8 cellular contexts compared by ENCODE assay signal in genomic region chr2:10688921-10689807, GRCh38. TPM values are rescaled to one million over a fixed set of nuclear protein-coding genes. Genes with fewer than 3 reads are reported as not detected.
DNase-seq lines count a peak whose midpoint lies in the region; FAIRE-seq and TF ChIP-seq lines count a peak whose summit lies in the region.

No MANE protein-coding gene starts in this region.

- no peaks in the 10 kb centered on the region for H3K9me3 ChIP-seq in NT2/D1 (ENCODE audit: insufficient read depth, low read length)
- H3K9me3 ChIP-seq in neural cell (ENCODE audit: low read length) = no peaks in the 10 kb centered on the region

- peak overlapping the region; percentile 90 for H3K4me2 ChIP-seq in neural cell (ENCODE audit: low read length)

- TF ChIP-seq CTCF in neural cell (IDR thresholded peaks at IDR 0.05; ENCODE audit: poor library complexity, severe bottlenecking) = no peak

- CTCF ChIA-PET in HEK293T (lab: Yijun Ruan, JAX) = no interaction called here

- H2AFZ ChIP-seq in neural cell (ENCODE audit: low read depth, low read length) = peak overlapping the region; percentile 56

- H3K9ac ChIP-seq in NT2/D1 (ENCODE audit: insufficient read length, low read depth) (peak overlapping the region; percentile 88), neural cell (ENCODE audit: low read length) (peak overlapping the region; percentile 68)

- H3K27me3 ChIP-seq in H7 (ENCODE audit: control insufficient read depth, insufficient read depth, low read length) (no peaks in the 10 kb centered on the region), NT2/D1 (ENCODE audit: insufficient read depth, insufficient read length) (no peaks in the 10 kb centered on the region), neural cell (ENCODE audit: insufficient read depth, low read depth, low read length) (no peaks in the 10 kb centered on the region)

- TF ChIP-seq RAD21 in neural cell (conservative IDR thresholded peaks at IDR 0.05) = no peak

- no peaks in the 10 kb centered on the region for H3F3A ChIP-seq in neural cell (ENCODE audit: insufficient read depth, low read length, poor library complexity, severe bottlenecking)

- TF ChIP-seq POLR2A in GM12891 (IDR thresholded peaks at IDR 0.05; ENCODE audit: low read depth, low read length) = no peak

- FAIRE-seq in GM12891 (lab: Jason Lieb, UNC) = no peak

- H3K27ac ChIP-seq in epithelial cell of prostate = peak overlapping the region; percentile 86
- peak overlapping the region; percentile 30 for H3K27ac ChIP-seq in neural cell (ENCODE audit: low read length)

- TF ChIP-seq EP300 in neural cell (conservative IDR thresholded peaks at IDR 0.05; ENCODE audit: poor library complexity, severe bottlenecking) = no peak

- H4K20me1 ChIP-seq in neural cell (ENCODE audit: insufficient read depth) = no peaks in the 10 kb centered on the region

- H3K4me1 ChIP-seq in NT2/D1 (ENCODE audit: insufficient read depth, insufficient read length) = no peaks in the 10 kb centered on the region

- peaks cover 2% of the 10 kb centered on the region; the same call in 1 of the 2 replicates for H3K36me3 ChIP-seq in H7 (replicated peaks; ENCODE audit: control insufficient read depth, insufficient read depth, low read length)
- peaks cover 32% of the 10 kb centered on the region for H3K36me3 ChIP-seq in NT2/D1 (ENCODE audit: insufficient read depth, insufficient read length, low read length)
- no peaks in the 10 kb centered on the region for H3K36me3 ChIP-seq in neural cell (ENCODE audit: insufficient read depth, low read length)

- POLR2A ChIA-PET in HEK293T (lab: Yijun Ruan, JAX) = interaction anchor here (1.0 to 1.3 kb wide), 3 partner anchors 8 to 123 kb away, joined by 3 to 5 read pairs (median 4); no protein-coding TSS in a partner anchor

- H3K79me2 ChIP-seq in neural cell (replicated peaks; ENCODE audit: insufficient read depth, low read length) = peaks cover 31% of the 10 kb centered on the region

- H3K9me2 ChIP-seq in neural cell (ENCODE audit: insufficient read depth, low read length) = no peaks in the 10 kb centered on the region

- H3K4me3 ChIP-seq in H7 (ENCODE audit: insufficient read depth, low read depth, low read length) (peak overlapping the region; percentile 98), NT2/D1 (ENCODE audit: insufficient read length, low read depth) (peak overlapping the region; percentile 87), neural cell (ENCODE audit: low read length) (peak overlapping the region; percentile 91)

- DNase-seq in GM12891 (ENCODE audit: insufficient read length, low spot score) (peak; percentile 30), H7 (no peak), NT2/D1 (ENCODE audit: low read depth, low spot score) (no peak), epithelial cell of prostate (ENCODE audit: low read depth, low spot score) (no peak), mesenteric fat pad (ENCODE audit: low spot score) (no peak), NCI-H2196 treated with DMSO at 0.1 percent for 48 hours (lab: John Stamatoyannopoulos, UW; ENCODE audit: unreplicated experiment) (no peak), HEK293T (ENCODE audit: extremely low spot score) (no peak)

TF ChIP-seq in GM12891, 5 proteins besides CTCF, POLR2A, EP300 and RAD21:
- TF ChIP-seq POLR2AphosphoS5 (IDR thresholded peaks at IDR 0.05; ENCODE audit: low read depth, low read length) (no peak), SPI1 (IDR thresholded peaks at IDR 0.05; ENCODE audit: low read depth, low read length) (no peak), PAX5 (IDR thresholded peaks at IDR 0.05; ENCODE audit: insufficient read depth, low read length, severe bottlenecking) (no peak), TAF1 (IDR thresholded peaks at IDR 0.05; ENCODE audit: low read depth, low read length) (no peak), POU2F2 (IDR thresholded peaks at IDR 0.05; ENCODE audit: low read depth, low read length) (no peak)
TF ChIP-seq in GM12891: peak in this region for 0.

TF ChIP-seq in neural cell, 6 proteins besides CTCF, POLR2A, EP300 and RAD21:
- TF ChIP-seq TAF1 (IDR thresholded peaks at IDR 0.05; ENCODE audit: low read depth) = no peak
- no peak for TF ChIP-seq EZH2 (IDR thresholded peaks at IDR 0.05; ENCODE audit: borderline replicate concordance, insufficient read depth, low read length, poor library complexity, severe bottlenecking)
- TF ChIP-seq REST (IDR thresholded peaks at IDR 0.05; ENCODE audit: borderline replicate concordance) = no peak
- TF ChIP-seq POLR2AphosphoS5 (IDR thresholded peaks at IDR 0.05) = no peak

TF ChIP-seq in HEK293T, 16 proteins besides CTCF, POLR2A, EP300 and RAD21:
- TF ChIP-seq LEF1 (IDR thresholded peaks at IDR 0.05; ENCODE audit: borderline replicate concordance) (no peak), L3MBTL2 (conservative IDR thresholded peaks at IDR 0.05) (no peak), FOXM1 (IDR thresholded peaks at IDR 0.05; ENCODE audit: borderline replicate concordance) (no peak), ELF4 (IDR thresholded peaks at IDR 0.05) (no peak), CTBP1 (IDR thresholded peaks at IDR 0.05; ENCODE audit: borderline replicate concordance) (no peak)

RNA-seq across cellular contexts. Expression of gene NOL10, which starts 0.6 kb away (rescaled TPM):
- polyA plus RNA-seq in GM12891 (2012; ENCODE audit: low read depth, missing spikeins) = 15.9 TPM
- 23.1 and 27.0 TPM in 2 replicates for total RNA-seq in H7 (2014; rRNA removed; shearing (Covaris generic))
- 10.7 and 13.0 TPM in 2 replicates for polyA plus RNA-seq in neural cell
- polyA minus RNA-seq in neural cell = 34.1 and 41.4 TPM in 2 replicates
- 28.6 TPM for total RNA-seq in mesenteric fat pad

RNA-seq across cellular contexts. Expression of gene ATP6V1C2, which starts 32.3 kb away (rescaled TPM):
- 1.5 TPM for polyA plus RNA-seq in GM12891 (2012; ENCODE audit: low read depth, missing spikeins)
- total RNA-seq in H7 (2014; rRNA removed; shearing (Covaris generic)) = 0.30 and 0.42 TPM in 2 replicates
- 0.64 TPM in 1 of 2 replicates, not detected in the other for polyA plus RNA-seq in neural cell
- polyA minus RNA-seq in neural cell = not detected in 2 replicates
- 1.4 TPM for total RNA-seq in mesenteric fat pad
